In the genomic region with DNA sequence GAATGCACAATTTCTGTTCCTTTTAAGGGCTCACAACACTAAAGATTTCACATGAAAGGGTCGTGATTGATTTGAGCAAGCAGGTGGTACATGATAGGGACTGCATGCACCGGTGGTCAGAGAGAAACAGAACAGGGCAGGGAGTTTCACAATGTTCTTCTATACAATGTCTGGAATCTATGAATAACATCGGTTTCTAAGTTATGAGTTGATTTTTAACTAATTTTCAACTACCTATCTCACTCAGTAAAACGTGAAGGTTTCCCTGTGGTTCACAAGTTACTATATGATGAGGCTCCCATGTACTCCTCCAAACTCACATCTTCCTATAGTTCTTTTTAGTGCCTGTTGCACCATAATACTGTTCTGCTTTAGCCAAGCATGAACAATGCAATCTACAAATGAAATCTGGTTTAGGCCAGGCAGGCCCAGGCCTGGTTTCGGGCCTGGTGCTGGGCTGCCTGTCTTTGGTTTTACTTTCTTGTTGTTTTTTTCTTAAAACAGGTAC, we compare ENCODE assay signal across 15 cellular contexts. TPM values are rescaled to one million over a fixed set of nuclear protein-coding genes. Genes with fewer than 3 reads are reported as not detected.
DNase-seq lines count a peak whose midpoint lies in the region; ATAC-seq and TF ChIP-seq lines count a peak whose summit lies in the region.
"Not testable (repeated sequence)": the region's sequence is repeated elsewhere in the genome, so short reads cannot be mapped to it uniquely, and the experiment has no call there.
"Had no signal": no experiment of that assay in that cellular context is flagged by ENCODE, and none has a peak within 500 bp of the region (broad histone marks: within the 10 kb centered on the region; RNA-seq: fewer than 3 reads in every experiment).

No MANE protein-coding gene starts in this region.

- not testable (repeated sequence) for DNase-seq in activated B cell treated with CpG ODN at 0.5 μM for 24 hours; stimulated activated effector memory CD8-positive, alpha-beta T cell treated with anti-CD3 and anti-CD28 coated beads, Interleukin-12 subunit alpha, Interleukin-12 subunit beta, amount 100 ng/mL, for 72 hours (ENCODE audit: low spot score in 2 of 2)

- H3K27ac Mint-ChIP-seq in activated B cell treated with CpG ODN at 0.5 μM for 24 hours: peak overlapping the region; percentile 98
- peak overlapping the region; percentile 36 for H3K27ac Mint-ChIP-seq in stimulated activated effector memory CD8-positive, alpha-beta T cell treated with anti-CD3 and anti-CD28 coated beads, Interleukin-12 subunit alpha, Interleukin-12 subunit beta, amount 100 ng/mL, for 72 hours

- H3K4me3 Mint-ChIP-seq in activated B cell treated with CpG ODN at 0.5 μM for 24 hours: peak overlapping the region; percentile 67
- not testable (repeated sequence) for H3K4me3 Mint-ChIP-seq in stimulated activated effector memory CD8-positive, alpha-beta T cell treated with anti-CD3 and anti-CD28 coated beads, Interleukin-12 subunit alpha, Interleukin-12 subunit beta, amount 100 ng/mL, for 72 hours

- POLR2A ChIA-PET in activated B cell treated with CpG ODN at 0.5 μM for 24 hours (lab: Charles Lee): interaction anchor here (0.6 to 9.1 kb wide), 9 partner anchors 9 to 64 kb away, joined by 3 to 89 read pairs (median 25); a partner anchor contains a TSS

- CTCF ChIA-PET in activated B cell treated with CpG ODN at 0.5 μM for 24 hours (lab: Charles Lee): interaction anchor here (1.2 to 2.1 kb wide), 2 partner anchors 29 to 98 kb away, joined by 3 to 17 read pairs; no protein-coding TSS in a partner anchor

- intact Hi-C loops in activated B cell treated with CpG ODN at 0.5 μM for 24 hours (cut with micrococcal nuclease): loop anchor here (1.0 kb wide), 2 partner anchors 8 to 79 kb away; no protein-coding TSS in a partner anchor

- not testable (repeated sequence) for H3K9me3 Mint-ChIP-seq in activated B cell treated with CpG ODN at 0.5 μM for 24 hours; stimulated activated effector memory CD8-positive, alpha-beta T cell treated with anti-CD3 and anti-CD28 coated beads, Interleukin-12 subunit alpha, Interleukin-12 subunit beta, amount 100 ng/mL, for 72 hours

- not testable (repeated sequence) for TF ChIP-seq CTCF in activated B cell treated with CpG ODN at 0.5 μM for 24 hours (IDR thresholded peaks at IDR 0.05)

- H3K36me3 Mint-ChIP-seq in activated B cell treated with CpG ODN at 0.5 μM for 24 hours (ENCODE audit: low read depth): peaks cover 35% of the 10 kb centered on the region
- not testable (repeated sequence) for H3K36me3 Mint-ChIP-seq in stimulated activated effector memory CD8-positive, alpha-beta T cell treated with anti-CD3 and anti-CD28 coated beads, Interleukin-12 subunit alpha, Interleukin-12 subunit beta, amount 100 ng/mL, for 72 hours

- peaks cover 98% of the 10 kb centered on the region for H3K4me1 Mint-ChIP-seq in activated B cell treated with CpG ODN at 0.5 μM for 24 hours
- H3K4me1 Mint-ChIP-seq in stimulated activated effector memory CD8-positive, alpha-beta T cell treated with anti-CD3 and anti-CD28 coated beads, Interleukin-12 subunit alpha, Interleukin-12 subunit beta, amount 100 ng/mL, for 72 hours: peaks cover 43% of the 10 kb centered on the region

- not testable (repeated sequence) for H3K27me3 Mint-ChIP-seq in activated B cell treated with CpG ODN at 0.5 μM for 24 hours

- ATAC-seq in GM18498 (IDR thresholded peaks at IDR 0.05; ENCODE audit: unreplicated experiment) (peak; percentile 76), GM19023 (IDR thresholded peaks at IDR 0.05; ENCODE audit: unreplicated experiment) (peak; percentile 67), GM21367 (IDR thresholded peaks at IDR 0.05; ENCODE audit: unreplicated experiment) (peak; percentile 52), HG02610 (IDR thresholded peaks at IDR 0.05; ENCODE audit: unreplicated experiment) (peak; percentile 84), HG03039 (IDR thresholded peaks at IDR 0.05; ENCODE audit: unreplicated experiment) (peak; percentile 57), HG03432 (IDR thresholded peaks at IDR 0.05; ENCODE audit: unreplicated experiment) (peak; percentile 73), activated B cell treated with CpG ODN at 0.5 μM for 24 hours (ENCODE audit: low read depth) (peak; percentile 76)
- peak; percentile 83 for ATAC-seq in stimulated activated effector memory CD8-positive, alpha-beta T cell treated with anti-CD3 and anti-CD28 coated beads, Interleukin-12 subunit alpha, Interleukin-12 subunit beta, amount 100 ng/mL, for 72 hours

RNA-seq across cellular contexts. Expression of a gene that starts 19.8 kb away (rescaled TPM):
- 111 and 115 TPM in 2 replicates for total RNA-seq in activated B cell treated with CpG ODN at 0.5 μM for 24 hours
- total RNA-seq: fibroblast of villous mesenchyme, hepatocyte, HFFc6, PC-9, SJCRH30, vagina, WTC11 had no signal

RNA-seq across cellular contexts. Expression of a gene that starts 43.6 kb away (rescaled TPM):
- total RNA-seq in activated B cell treated with CpG ODN at 0.5 μM for 24 hours: 437 and 492 TPM in 2 replicates

RNA-seq across cellular contexts. Expression of a gene that starts 47.6 kb away (rescaled TPM):
- 23.7 and 26.7 TPM in 2 replicates for total RNA-seq in activated B cell treated with CpG ODN at 0.5 μM for 24 hours
- total RNA-seq: fibroblast of villous mesenchyme, HFFc6, PC-9, SJCRH30 had no signal
